Comparison of ENCODE assay signal across 10 cellular contexts in the genomic region with DNA sequence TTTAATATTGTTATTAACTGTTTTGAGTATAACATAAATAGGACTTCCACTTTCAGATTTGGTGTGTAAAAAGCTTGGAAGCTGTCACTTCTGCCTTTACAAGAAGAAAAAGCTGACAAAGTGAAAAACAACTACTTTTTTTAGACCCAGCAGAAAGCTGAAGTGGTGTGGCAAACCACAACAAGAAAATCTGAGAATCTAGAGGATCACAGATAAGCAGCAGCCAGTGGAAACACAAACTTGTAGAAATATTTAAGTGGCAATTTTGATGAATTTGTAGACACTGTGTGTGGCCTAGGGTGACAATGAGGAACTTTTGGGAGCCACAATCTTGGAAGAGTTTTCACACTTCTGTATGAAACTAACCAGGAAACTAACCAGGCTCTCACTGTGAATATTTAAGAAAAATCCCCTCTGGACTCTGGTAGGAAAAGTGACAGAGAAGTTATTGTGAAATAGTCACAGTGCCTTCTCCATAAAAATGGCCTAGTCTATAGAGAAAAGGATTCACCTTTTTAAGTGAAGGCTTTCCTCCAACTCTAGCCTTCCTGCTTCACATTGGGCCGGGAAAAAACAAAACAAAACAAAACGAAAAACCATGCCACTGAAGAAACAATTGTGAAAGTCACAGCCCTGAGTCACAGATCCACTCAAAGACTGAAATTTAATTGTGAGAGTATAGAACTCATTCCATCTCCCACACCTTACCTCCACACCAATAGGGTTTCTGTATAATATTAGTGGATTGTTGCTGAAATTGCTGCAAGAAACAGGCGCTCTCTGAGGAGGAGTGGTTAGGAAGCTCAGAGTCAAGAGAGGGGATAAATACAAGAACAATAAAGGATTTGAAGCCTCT. TPM values are rescaled to one million over a fixed set of nuclear protein-coding genes. Genes with fewer than 3 reads are reported as not detected.
DNase-seq lines count a peak whose midpoint lies in the region; ATAC-seq, FAIRE-seq and TF ChIP-seq lines count a peak whose summit lies in the region.
"Had no signal": no experiment of that assay in that cellular context is flagged by ENCODE, and none has a peak within 500 bp of the region (broad histone marks: within the 10 kb centered on the region; RNA-seq: fewer than 3 reads in every experiment).

No MANE protein-coding gene starts in this region.

- TF ChIP-seq CTCF in neural progenitor cell (IDR thresholded peaks at IDR 0.05) = no peak

- DNase-seq in Kasumi-1 (lab: John Stamatoyannopoulos, UW) (peak; percentile 73 to 75), neural progenitor cell (ENCODE audit: low spot score) (no peak), NAMALWA (ENCODE audit: low spot score) (no peak), HT-29 (ENCODE audit: low spot score) (no peak), urothelium cell line (ENCODE audit: low spot score) (no peak)
- DNase-seq: naive B cell had no signal

- H3K27ac Mint-ChIP-seq in neural progenitor cell = peak overlapping the region; percentile 57

- no peak overlapping the region for H2AFZ ChIP-seq in neural progenitor cell (replicated peaks)

- H4K20me1 ChIP-seq in neural progenitor cell (ENCODE audit: low read depth) = no peaks in the 10 kb centered on the region

- peaks cover 10% of the 10 kb centered on the region for H3K4me1 Mint-ChIP-seq in neural progenitor cell

- H3K27me3 ChIP-seq in neural progenitor cell = no peaks in the 10 kb centered on the region

- peaks cover 4% of the 10 kb centered on the region for H3K9me3 Mint-ChIP-seq in neural progenitor cell
- H3K9me3 Mint-ChIP-seq: naive B cell had no signal

- H3K9ac ChIP-seq in neural progenitor cell = no peak overlapping the region

- no peaks in the 10 kb centered on the region for H3K36me3 ChIP-seq in neural progenitor cell

- no peak for FAIRE-seq in urothelium cell line (lab: Jason Lieb, UNC)
- FAIRE-seq: TTC549 had no signal

- peak overlapping the region; percentile 26 for H3K4me2 ChIP-seq in neural progenitor cell

- no peak overlapping the region for H3K4me3 ChIP-seq in neural progenitor cell

- H3K9me3 ChIP-seq in neural progenitor cell (ENCODE audit: low read depth) = no peaks in the 10 kb centered on the region

- peaks cover 14% of the 10 kb centered on the region for H3K4me1 ChIP-seq in neural progenitor cell

- ATAC-seq in GM19023 (IDR thresholded peaks at IDR 0.05; ENCODE audit: unreplicated experiment) = peak; percentile 69
- ATAC-seq in HG02610 (IDR thresholded peaks at IDR 0.05; ENCODE audit: unreplicated experiment) = peak; percentile 81

- no peak overlapping the region for H3K27ac ChIP-seq in neural progenitor cell
- H3K27ac ChIP-seq: epithelial cell of prostate had no signal

- H3K27me3 Mint-ChIP-seq in neural progenitor cell (ENCODE audit: insufficient read depth, low read depth) = peaks cover 2% of the 10 kb centered on the region

- peaks cover 10% of the 10 kb centered on the region for H3F3A ChIP-seq in neural progenitor cell (ENCODE audit: low read depth)

- no peak overlapping the region for H3K4me3 Mint-ChIP-seq in neural progenitor cell

- H3K79me2 ChIP-seq in neural progenitor cell (ENCODE audit: low read depth) = no peaks in the 10 kb centered on the region

- no peaks in the 10 kb centered on the region for H3K36me3 Mint-ChIP-seq in neural progenitor cell
- H3K36me3 Mint-ChIP-seq: naive B cell had no signal

RNA-seq across cellular contexts. Expression of a gene that starts 26.7 kb away (rescaled TPM):
- total RNA-seq in neural progenitor cell (ENCODE audit: low replicate concordance) = 1.5 and 2.5 TPM in 2 replicates
- 0.21 and 0.61 TPM in 2 replicates for total RNA-seq in HT-29 (2014; rRNA removed; shearing (Covaris generic))

Comparison
In these comparisons a context has a peak if more than half of its experiments do, and no peak if none do; other contexts are left out.
1. DNase-seq: peak in Kasumi-1 (2 of 2); none in neural progenitor cell (single experiment), NAMALWA (single experiment), HT-29 (single experiment) and urothelium cell line (single experiment).